29 cellular contexts compared by ENCODE assay signal in genomic region chr12:27772328-27773049, GRCh38. TPM values are rescaled to one million over a fixed set of nuclear protein-coding genes. Genes with fewer than 3 reads are reported as not detected.
DNase-seq lines count a peak whose midpoint lies in the region; ATAC-seq, FAIRE-seq and TF ChIP-seq lines count a peak whose summit lies in the region.
"Had no signal": no experiment of that assay in that cellular context is flagged by ENCODE, and none has a peak within 500 bp of the region (broad histone marks: within the 10 kb centered on the region; RNA-seq: fewer than 3 reads in every experiment).

No MANE protein-coding gene starts in this region.

- TF ChIP-seq CTCF in GM20000 (IDR thresholded peaks at IDR 0.05; ENCODE audit: extremely low read depth, missing control alignments) (no peak), right atrium auricular region (IDR thresholded peaks at IDR 0.05) (no peak)

- peak overlapping the region; percentile 32 for H3K27ac Mint-ChIP-seq in T-helper 17 cell
- H3K27ac Mint-ChIP-seq: activated naive CD4-positive, alpha-beta T cell treated with anti-CD3 and anti-CD28 coated beads, Interleukin-2, amount 50 U/mL, for 24 hours; activated T-helper 1 cell treated with anti-CD3 and anti-CD28 coated beads, Interleukin-12 subunit alpha, Interleukin-12 subunit beta, Interleukin-2, Interleukin-4 antibody, amounts not matched to agents 30 ng/mL and 10 ng/mL and 1 ng/mL, durations not matched to agents 14 hours and 24 hours and 36 hours; neural progenitor cell; progenitor cell of endocrine pancreas; stimulated activated naive B cell treated with anti-CD40 and anti-IgM and Interleukin-4, amounts not matched to agents 10 μg/mL and 1 μg/mL and 100 μg/mL, for 72 hours had no signal

- DNase-seq in EH (ENCODE audit: low read depth) (peak; percentile 81), HTR-8/SVneo (ENCODE audit: insufficient read length, low spot score) (peak; percentile 71), T-helper 17 cell (no peak), GM20000 (ENCODE audit: low spot score) (no peak), kidney glomerular epithelial cell (lab: John Stamatoyannopoulos, UW) (no peak), right atrium auricular region (ENCODE audit: low spot score) (no peak)
- DNase-seq: activated CD4-positive, alpha-beta T cell treated with anti-CD3 and anti-CD28 coated beads for 48 hours; CD4-positive, alpha-beta memory T cell; cerebellar nuclear complex; DMS153; hypothalamus; islet precursor cell; lower lobe of right lung; MM.1S; NCI-H1436; NCI-H526; SHP77 treated with DMSO at 0.1 percent for 48 hours; stimulated activated naive B cell treated with anti-CD40 and anti-IgM and Interleukin-4, amounts not matched to agents 10 μg/mL and 1 μg/mL and 100 μg/mL, for 72 hours had no signal

- no peaks in the 10 kb centered on the region for H3K9me3 ChIP-seq in T-helper 17 cell (ENCODE audit: control insufficient read depth, low read length, poor library complexity, severe bottlenecking)
- H3K9me3 ChIP-seq in right atrium auricular region, result no peaks in the 10 kb centered on the region
- H3K9me3 ChIP-seq: ascending aorta, gastroesophageal sphincter, lower lobe of right lung, vagina had no signal

- no peak overlapping the region for H3K4me3 Mint-ChIP-seq in T-helper 17 cell
- H3K4me3 Mint-ChIP-seq: activated naive CD4-positive, alpha-beta T cell treated with anti-CD3 and anti-CD28 coated beads, Interleukin-2, amount 50 U/mL, for 24 hours; activated T-helper 1 cell treated with anti-CD3 and anti-CD28 coated beads, Interleukin-12 subunit alpha, Interleukin-12 subunit beta, Interleukin-2, Interleukin-4 antibody, amounts not matched to agents 30 ng/mL and 10 ng/mL and 1 ng/mL, durations not matched to agents 14 hours and 24 hours and 36 hours; CD4-positive, alpha-beta memory T cell; neural progenitor cell; stimulated activated naive B cell treated with anti-CD40 and anti-IgM and Interleukin-4, amounts not matched to agents 10 μg/mL and 1 μg/mL and 100 μg/mL, for 72 hours had no signal

- H3K27ac ChIP-seq in right atrium auricular region, result no peak overlapping the region
- H3K27ac ChIP-seq: ascending aorta, gastroesophageal sphincter, lower lobe of right lung, neural progenitor cell, vagina had no signal

- H3K36me3 ChIP-seq in right atrium auricular region, result no peaks in the 10 kb centered on the region
- H3K36me3 ChIP-seq: ascending aorta, gastroesophageal sphincter, lower lobe of right lung, neural progenitor cell, vagina had no signal

- no peaks in the 10 kb centered on the region for H3K4me1 ChIP-seq in right atrium auricular region
- H3K4me1 ChIP-seq: ascending aorta, gastroesophageal sphincter, lower lobe of right lung, neural progenitor cell, vagina had no signal

- ATAC-seq in T-helper 17 cell (no peak), HG03097 (IDR thresholded peaks at IDR 0.05; ENCODE audit: low FRiP score, unreplicated experiment) (no peak)
- ATAC-seq: gastroesophageal sphincter; lower lobe of right lung; stimulated activated naive B cell treated with anti-CD40 and anti-IgM and Interleukin-4, amounts not matched to agents 10 μg/mL and 1 μg/mL and 100 μg/mL, for 72 hours had no signal

- no peak overlapping the region for H3K4me3 ChIP-seq in right atrium auricular region
- H3K4me3 ChIP-seq: ascending aorta, gastroesophageal sphincter, lower lobe of right lung, neural progenitor cell, vagina had no signal

- no peaks in the 10 kb centered on the region for H3K4me1 Mint-ChIP-seq in T-helper 17 cell
- H3K4me1 Mint-ChIP-seq: stimulated activated naive B cell treated with anti-CD40 and anti-IgM and Interleukin-4, amounts not matched to agents 10 μg/mL and 1 μg/mL and 100 μg/mL, for 72 hours had no signal

- H3K27me3 Mint-ChIP-seq in T-helper 17 cell, result no peaks in the 10 kb centered on the region
- H3K27me3 Mint-ChIP-seq: activated naive CD4-positive, alpha-beta T cell treated with anti-CD3 and anti-CD28 coated beads, Interleukin-2, amount 50 U/mL, for 24 hours; CD4-positive, alpha-beta memory T cell; progenitor cell of endocrine pancreas; stimulated activated naive B cell treated with anti-CD40 and anti-IgM and Interleukin-4, amounts not matched to agents 10 μg/mL and 1 μg/mL and 100 μg/mL, for 72 hours had no signal

- no peaks in the 10 kb centered on the region for H3K27me3 ChIP-seq in right atrium auricular region
- H3K27me3 ChIP-seq: ascending aorta, gastroesophageal sphincter, neural progenitor cell, vagina had no signal

- FAIRE-seq in HTR-8/SVneo (lab: Jason Lieb, UNC) (no peak), islet of Langerhans (lab: Jason Lieb, UNC) (peak; percentile 70)

- no peaks in the 10 kb centered on the region for H3K36me3 Mint-ChIP-seq in T-helper 17 cell (ENCODE audit: low read depth)
- H3K36me3 Mint-ChIP-seq: activated naive CD4-positive, alpha-beta T cell treated with anti-CD3 and anti-CD28 coated beads, Interleukin-2, amount 50 U/mL, for 24 hours; CD4-positive, alpha-beta memory T cell; neural progenitor cell; stimulated activated naive B cell treated with anti-CD40 and anti-IgM and Interleukin-4, amounts not matched to agents 10 μg/mL and 1 μg/mL and 100 μg/mL, for 72 hours had no signal

RNA-seq across cellular contexts. Expression of gene KLHL42, which starts 7.5 kb away (rescaled TPM):
- total RNA-seq in T-helper 17 cell (10 to 100 TPM; 15.3 to 17.3 TPM), right atrium auricular region (10 to 100 TPM in 1 of 2 donors, 1 to 10 TPM in 1; 6.7 to 11.4 TPM)

RNA-seq across cellular contexts. Expression of gene MANSC4, which starts 7.5 kb away (rescaled TPM):
- total RNA-seq in T-helper 17 cell (not detected), right atrium auricular region (not detected)
- total RNA-seq: activated T-helper 1 cell treated with anti-CD3 and anti-CD28 coated beads, Interleukin-12 subunit alpha, Interleukin-12 subunit beta, Interleukin-2, Interleukin-4 antibody, amounts not matched to agents 30 ng/mL and 10 ng/mL and 1 ng/mL, durations not matched to agents 14 hours and 24 hours and 36 hours; ascending aorta; CD4-positive, alpha-beta memory T cell; gastroesophageal sphincter; lower lobe of right lung; skeletal muscle tissue; temporal lobe; vagina had no signal

Comparison
In these comparisons a context has a peak if more than half of its experiments do, and no peak if none do; other contexts are left out.
1. DNase-seq: peak in EH (single experiment) and HTR-8/SVneo (single experiment); none in T-helper 17 cell (0 of 3), GM20000 (single experiment), kidney glomerular epithelial cell (single experiment) and right atrium auricular region (single experiment).